Comparison of ENCODE assay signal across 1 cellular context in the genomic region with DNA sequence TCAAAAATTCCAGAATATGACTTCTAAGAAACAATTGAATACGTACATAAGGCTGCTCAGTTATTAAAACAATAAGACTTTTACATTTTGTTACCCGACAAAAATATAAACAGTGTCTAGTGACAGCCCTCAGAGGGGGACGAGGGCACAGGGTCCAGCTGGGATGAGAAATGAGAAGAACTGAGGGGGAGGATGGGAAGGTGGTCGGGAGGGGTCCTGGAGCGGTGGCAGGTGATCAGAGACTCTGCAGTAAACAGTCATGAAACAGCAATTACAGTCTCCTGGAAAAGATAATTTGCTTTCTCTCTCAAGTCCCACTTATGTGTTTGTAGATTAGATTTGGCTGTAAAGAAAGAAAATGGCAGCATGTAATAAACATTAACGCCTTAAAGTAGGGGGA.
TF ChIP-seq lines count a peak whose summit lies in the region.

No MANE protein-coding gene starts in this region.

TF ChIP-seq in HepG2, 621 proteins besides CTCF, POLR2A, EP300 and RAD21 (continued from another document):
- TF ChIP-seq, protein P1, sequence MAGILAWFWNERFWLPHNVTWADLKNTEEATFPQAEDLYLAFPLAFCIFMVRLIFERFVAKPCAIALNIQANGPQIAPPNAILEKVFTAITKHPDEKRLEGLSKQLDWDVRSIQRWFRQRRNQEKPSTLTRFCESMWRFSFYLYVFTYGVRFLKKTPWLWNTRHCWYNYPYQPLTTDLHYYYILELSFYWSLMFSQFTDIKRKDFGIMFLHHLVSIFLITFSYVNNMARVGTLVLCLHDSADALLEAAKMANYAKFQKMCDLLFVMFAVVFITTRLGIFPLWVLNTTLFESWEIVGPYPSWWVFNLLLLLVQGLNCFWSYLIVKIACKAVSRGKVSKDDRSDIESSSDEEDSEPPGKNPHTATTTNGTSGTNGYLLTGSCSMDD (CRISPR knock-in tag; IDR thresholded peaks at IDR 0.05), result no peak
